ENCODE assay signal across 16 cellular contexts in the genomic region with DNA sequence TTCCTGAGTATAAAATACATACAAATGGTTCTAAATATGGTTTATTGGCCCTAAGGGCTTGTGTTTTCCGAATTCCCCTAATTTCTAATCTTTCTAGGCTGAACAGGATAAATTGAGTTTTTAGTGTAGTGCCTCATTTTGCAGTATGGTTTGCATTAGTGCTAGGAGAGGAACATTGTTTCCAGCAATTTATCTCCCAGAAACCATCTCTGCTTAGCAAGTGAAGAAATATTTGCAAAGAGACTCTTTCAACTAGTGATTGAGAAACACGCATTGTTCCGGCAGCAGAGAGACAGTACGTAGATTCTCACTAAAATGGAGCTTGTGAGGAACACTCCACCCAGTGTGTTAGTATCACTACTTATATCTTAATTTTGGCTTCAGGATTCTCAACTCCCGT.
DNase-seq lines count a peak whose midpoint lies in the region; ATAC-seq and TF ChIP-seq lines count a peak whose summit lies in the region.
"Had no signal": no experiment of that assay in that cellular context is flagged by ENCODE, and none has a peak within 500 bp of the region (broad histone marks: within the 10 kb centered on the region; RNA-seq: fewer than 3 reads in every experiment).

No MANE protein-coding gene starts in this region.

- POLR2A ChIA-PET in AG04449 (lab: Yijun Ruan, JAX) (interaction anchor here (0.6 to 0.7 kb wide), 2 partner anchors 24 to 215 kb away, joined by 3 to 5 read pairs; no protein-coding TSS in a partner anchor), SK-N-SH (lab: Yijun Ruan, JAX) (no interaction called here)

- H3K27me3 ChIP-seq in SK-N-SH (ENCODE audit: insufficient read depth) (no peaks in the 10 kb centered on the region), neutrophil (no peaks in the 10 kb centered on the region)

- no peaks in the 10 kb centered on the region for H3F3A ChIP-seq in SK-N-SH (replicated peaks; ENCODE audit: insufficient read depth)

- no peak overlapping the region for H2AFZ ChIP-seq in SK-N-SH (ENCODE audit: low read depth)

- peaks cover 19% of the 10 kb centered on the region for H3K79me2 ChIP-seq in SK-N-SH (ENCODE audit: insufficient read depth)

- peak overlapping the region; percentile 38 to 53; a peak in 3 of 4 replicates for H3K27ac ChIP-seq in SK-N-SH (ENCODE audit: low read depth in 2 of 2, low read length in 1 of 2)
- peak overlapping the region; percentile 63 for H3K27ac ChIP-seq in neutrophil

- H3K9me3 ChIP-seq in SK-N-SH (no peaks in the 10 kb centered on the region), neutrophil (no peaks in the 10 kb centered on the region)

- no peak for ATAC-seq in activated CD8-positive, alpha-beta memory T cell treated with anti-CD3 and anti-CD28 coated beads, Interleukin-2, amount 10 ng/mL, durations not matched to agents 7 days and 5 days
- ATAC-seq: activated CD4-positive, alpha-beta T cell treated with anti-CD3 and anti-CD28 coated beads for 36 hours; K562; T-helper 17 cell had no signal

- H3K36me3 ChIP-seq in SK-N-SH (replicated peaks in 1 of 2; ENCODE audit: control insufficient read depth in 1 of 2, insufficient read depth in 2 of 2, low read length in 1 of 2), result peaks cover 0 to 4% of the 10 kb centered on the region in 2 experiments
- H3K36me3 ChIP-seq in neutrophil, result no peaks in the 10 kb centered on the region

- no peaks in the 10 kb centered on the region for H3K9me2 ChIP-seq in SK-N-SH

- CTCF ChIA-PET in AG04449 (lab: Yijun Ruan, JAX), result interaction anchor here (1.4 to 1.6 kb wide), 4 partner anchors 9 to 164 kb away, joined by 3 to 6 read pairs (median 4); no protein-coding TSS in a partner anchor
- CTCF ChIA-PET in SK-N-SH (lab: Yijun Ruan, JAX), result interaction anchor here (0.7 to 2.9 kb wide), 4 partner anchors 12 to 342 kb away, joined by 3 to 8 read pairs (median 3); no protein-coding TSS in a partner anchor
- CTCF ChIA-PET in activated CD8-positive, alpha-beta memory T cell treated with anti-CD3 and anti-CD28 coated beads, Interleukin-2, amount 10 ng/mL, durations not matched to agents 7 days and 5 days (lab: Charles Lee), result interaction anchor here (1.2 kb wide), 1 partner anchor 12 kb away, joined by 3 read pairs; no protein-coding TSS in a partner anchor

- H3K4me2 ChIP-seq in SK-N-SH, result peak overlapping the region; percentile 17; the same call in 1 of the 2 replicates

- peaks cover 3% of the 10 kb centered on the region for H3K36me3 Mint-ChIP-seq in activated CD8-positive, alpha-beta memory T cell treated with anti-CD3 and anti-CD28 coated beads, Interleukin-2, amount 10 ng/mL, durations not matched to agents 7 days and 5 days

- H3K4me3 Mint-ChIP-seq in activated CD8-positive, alpha-beta memory T cell treated with anti-CD3 and anti-CD28 coated beads, Interleukin-2, amount 10 ng/mL, durations not matched to agents 7 days and 5 days, result no peak overlapping the region
- H3K4me3 Mint-ChIP-seq: activated CD4-positive, alpha-beta T cell treated with anti-CD3 and anti-CD28 coated beads for 36 hours; nephron progenitor cell; T-helper 17 cell had no signal

- peak in 1 of 2 experiments; percentile 50; a peak in 1 of 4 replicates for TF ChIP-seq EP300 in SK-N-SH (IDR thresholded peaks at IDR 0.05; ENCODE audit: borderline replicate concordance in 1 of 2, low read depth in 1 of 2, low read length in 1 of 2)

- peaks cover 14% of the 10 kb centered on the region for H3K4me1 Mint-ChIP-seq in activated CD8-positive, alpha-beta memory T cell treated with anti-CD3 and anti-CD28 coated beads, Interleukin-2, amount 10 ng/mL, durations not matched to agents 7 days and 5 days
- H3K4me1 Mint-ChIP-seq: activated CD4-positive, alpha-beta T cell treated with anti-CD3 and anti-CD28 coated beads for 36 hours; T-helper 17 cell had no signal

- H3K4me3 ChIP-seq in AG04449 (ENCODE audit: low read depth, low read length) (no peak overlapping the region), SK-N-SH (ENCODE audit: low read depth in 2 of 2, low read length in 1 of 2) (no peak overlapping the region), fibroblast of villous mesenchyme (ENCODE audit: low read depth, low read length) (no peak overlapping the region), neutrophil (ENCODE audit: low read depth in 1 of 2, low read length in 1 of 2) (no peak overlapping the region)
- H3K4me3 ChIP-seq: K562 had no signal

- 68% methylated on average over 5 of the region's 5 CpGs for WGBS in SK-N-SH (ENCODE audit: low lambda C conversion rate)

- no peaks in the 10 kb centered on the region for H3K9me3 Mint-ChIP-seq in activated CD8-positive, alpha-beta memory T cell treated with anti-CD3 and anti-CD28 coated beads, Interleukin-2, amount 10 ng/mL, durations not matched to agents 7 days and 5 days (ENCODE audit: low read depth)
- H3K9me3 Mint-ChIP-seq: nephron progenitor cell had no signal

- H3K9ac ChIP-seq in SK-N-SH, result no peak overlapping the region

- H4K20me1 ChIP-seq in SK-N-SH (ENCODE audit: insufficient read depth), result no peaks in the 10 kb centered on the region

- no peak for TF ChIP-seq CTCF in AG04449 (IDR thresholded peaks at IDR 0.05; ENCODE audit: insufficient read depth, low read length, missing control alignments)
- TF ChIP-seq CTCF in SK-N-SH (IDR thresholded peaks at IDR 0.05), result no peak
- TF ChIP-seq CTCF in fibroblast of villous mesenchyme (IDR thresholded peaks at IDR 0.05; ENCODE audit: insufficient read depth, low read depth, low read length), result no peak
- TF ChIP-seq CTCF in neutrophil (IDR thresholded peaks at IDR 0.05), result no peak

- no peak for TF ChIP-seq RAD21 in SK-N-SH (IDR thresholded peaks at IDR 0.05; ENCODE audit: low read length)

- peak; percentile 45 for DNase-seq in AG04449 (ENCODE audit: low read depth, low spot score)
- DNase-seq in SK-N-SH, result peak; percentile 35
- peak; percentile 79 for DNase-seq in fibroblast of villous mesenchyme (ENCODE audit: low read depth)
- DNase-seq in SK-N-DZ (ENCODE audit: low spot score), result no peak
- DNase-seq in amygdala (lab: John Stamatoyannopoulos, UW), result no peak
- DNase-seq in activated CD8-positive, alpha-beta memory T cell treated with anti-CD3 and anti-CD28 coated beads, Interleukin-2, amount 10 ng/mL, durations not matched to agents 7 days and 5 days, result no peak
- no peak for DNase-seq in activated effector memory CD4-positive, alpha-beta T cell treated with Interleukin-2 at 50 U/mL for 16 hours
- DNase-seq: activated CD4-positive, alpha-beta T cell treated with anti-CD3 and anti-CD28 coated beads for 36 hours; DMS79; glutamatergic neuron; NCI-H1417 treated with DMSO at 0.1 percent for 48 hours; NCI-H446; nephron progenitor cell; T-helper 17 cell had no signal

- no peak overlapping the region for H3K27ac Mint-ChIP-seq in activated CD8-positive, alpha-beta memory T cell treated with anti-CD3 and anti-CD28 coated beads, Interleukin-2, amount 10 ng/mL, durations not matched to agents 7 days and 5 days
- H3K27ac Mint-ChIP-seq: activated CD4-positive, alpha-beta T cell treated with anti-CD3 and anti-CD28 coated beads for 36 hours; nephron progenitor cell; T-helper 17 cell had no signal

- no peaks in the 10 kb centered on the region for H3K27me3 Mint-ChIP-seq in activated CD8-positive, alpha-beta memory T cell treated with anti-CD3 and anti-CD28 coated beads, Interleukin-2, amount 10 ng/mL, durations not matched to agents 7 days and 5 days
- H3K27me3 Mint-ChIP-seq: activated CD4-positive, alpha-beta T cell treated with anti-CD3 and anti-CD28 coated beads for 36 hours; T-helper 17 cell had no signal

- peaks cover 19 to 34% of the 10 kb centered on the region in 2 experiments for H3K4me1 ChIP-seq in SK-N-SH (ENCODE audit: control insufficient read depth in 1 of 2, insufficient read depth in 2 of 2, low read depth in 1 of 2, low read length in 1 of 2)
- H3K4me1 ChIP-seq in neutrophil (ENCODE audit: control insufficient read depth in 1 of 2, insufficient read depth in 1 of 2, low read depth in 1 of 2, low read length in 1 of 2), result peaks cover 20 to 35% of the 10 kb centered on the region in 2 experiments

TF ChIP-seq in SK-N-SH, 30 proteins besides CTCF, POLR2A, EP300 and RAD21 (continues in another document):
- TF ChIP-seq SMC3 (IDR thresholded peaks at IDR 0.05; ENCODE audit: low read depth, low read length), result no peak
- no peak for TF ChIP-seq NFIC (IDR thresholded peaks at IDR 0.05; ENCODE audit: borderline replicate concordance)
- TF ChIP-seq CHD2 (IDR thresholded peaks at IDR 0.05; ENCODE audit: low read length, partially characterized antibody), result peak; percentile 18
- TF ChIP-seq TCF12 (IDR thresholded peaks at IDR 0.05), result peak; percentile 62; the same call in 1 of the 2 replicates
- 0 out of 2 replicates have a peak, but pooled peaks have one; percentile 24 for TF ChIP-seq GATA2 (CRISPR knock-in tag; IDR thresholded peaks at IDR 0.05)
- TF ChIP-seq RXRA (IDR thresholded peaks at IDR 0.05; ENCODE audit: borderline replicate concordance, low read depth), result no peak
- TF ChIP-seq NRF1 (IDR thresholded peaks at IDR 0.05; ENCODE audit: low read depth, low read length), result no peak
- TF ChIP-seq FOSL2 (IDR thresholded peaks at IDR 0.05; ENCODE audit: borderline replicate concordance, low read depth), result peak; percentile 13; the same call in 1 of the 2 replicates
- no peak for TF ChIP-seq TAF1 (IDR thresholded peaks at IDR 0.05; ENCODE audit: borderline replicate concordance, low read depth, low read length)
- no peak for TF ChIP-seq MEF2A (IDR thresholded peaks at IDR 0.05; ENCODE audit: borderline replicate concordance, low read depth)
- no peak for TF ChIP-seq SIN3A (IDR thresholded peaks at IDR 0.05; ENCODE audit: borderline replicate concordance, low read depth, low read length)
- TF ChIP-seq, protein P1, sequence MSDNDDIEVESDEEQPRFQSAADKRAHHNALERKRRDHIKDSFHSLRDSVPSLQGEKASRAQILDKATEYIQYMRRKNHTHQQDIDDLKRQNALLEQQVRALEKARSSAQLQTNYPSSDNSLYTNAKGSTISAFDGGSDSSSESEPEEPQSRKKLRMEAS (IDR thresholded peaks at IDR 0.05; ENCODE audit: low read depth), result no peak
- no peak for TF ChIP-seq FOXM1 (IDR thresholded peaks at IDR 0.05; ENCODE audit: low read depth)
- no peak for TF ChIP-seq YY1 (IDR thresholded peaks at IDR 0.05; ENCODE audit: low read depth)
- TF ChIP-seq ELF1 (IDR thresholded peaks at IDR 0.05), result no peak

Comparison
In these comparisons a context has a peak if more than half of its experiments do, and no peak if none do; other contexts are left out.
1. DNase-seq: peak in AG04449 (single experiment), SK-N-SH (single experiment) and fibroblast of villous mesenchyme (single experiment); none in SK-N-DZ (single experiment), amygdala (0 of 56), activated CD8-positive, alpha-beta memory T cell treated with anti-CD3 and anti-CD28 coated beads, Interleukin-2, amount 10 ng/mL, durations not matched to agents 7 days and 5 days (single experiment) and activated effector memory CD4-positive, alpha-beta T cell treated with Interleukin-2 at 50 U/mL for 16 hours (single experiment).